Comparison of ENCODE assay signal across 20 cellular contexts in the genomic region with DNA sequence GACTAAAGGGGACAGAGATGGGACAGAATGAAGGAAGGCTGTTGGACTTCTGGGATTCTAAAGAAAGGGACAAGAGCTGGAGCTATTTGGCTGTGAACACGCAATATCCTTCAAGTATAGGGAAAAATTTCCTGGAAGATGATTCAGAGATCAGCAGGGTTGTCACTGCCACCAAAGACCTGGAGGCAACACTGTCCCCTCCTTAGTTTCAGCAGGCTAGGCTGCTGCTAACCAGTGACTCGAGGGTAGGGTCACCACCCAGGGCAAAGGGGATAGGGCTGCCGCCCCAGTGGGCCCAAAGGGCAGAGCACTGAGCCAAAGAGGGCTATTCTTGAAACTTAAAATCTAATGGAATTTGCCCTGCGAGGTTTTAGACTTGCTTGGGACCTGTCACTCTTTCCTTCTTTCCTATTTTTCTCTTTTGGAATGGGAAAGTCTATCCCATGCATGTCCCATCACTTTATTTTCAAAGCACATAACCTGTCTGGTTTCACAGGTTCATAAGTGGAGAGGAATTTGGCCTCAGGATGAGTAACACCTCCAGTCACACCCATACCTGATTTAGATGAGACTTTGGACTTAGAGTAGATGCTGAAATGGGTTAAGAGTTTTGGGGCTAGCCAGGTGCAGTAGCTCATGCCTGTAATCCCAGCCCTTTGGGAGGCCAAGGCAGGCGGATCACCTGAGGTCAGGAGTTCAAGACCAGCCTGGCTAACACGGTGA. TPM values are rescaled to one million over a fixed set of nuclear protein-coding genes. Genes with fewer than 3 reads are reported as not detected.
DNase-seq lines count a peak whose midpoint lies in the region; ATAC-seq, FAIRE-seq and TF ChIP-seq lines count a peak whose summit lies in the region.
"Had no signal": no experiment of that assay in that cellular context is flagged by ENCODE, and none has a peak within 500 bp of the region (broad histone marks: within the 10 kb centered on the region; RNA-seq: fewer than 3 reads in every experiment).

No MANE protein-coding gene starts in this region.

- H3K36me3 ChIP-seq in bronchial epithelial cell (ENCODE audit: control insufficient read depth, insufficient read depth, low read length) (peaks cover 5% of the 10 kb centered on the region), suprapubic skin (no peaks in the 10 kb centered on the region)

- no peaks in the 10 kb centered on the region for H3K9me3 ChIP-seq in suprapubic skin

- H3K4me3 ChIP-seq in bronchial epithelial cell (ENCODE audit: low read depth, low read length): no peak overlapping the region
- H3K4me3 ChIP-seq in suprapubic skin: no peak overlapping the region

- H3K4me1 ChIP-seq in suprapubic skin: peaks cover 3% of the 10 kb centered on the region

- H3K27ac ChIP-seq in suprapubic skin: peak overlapping the region; percentile 6

- no peak for TF ChIP-seq POLR2A in suprapubic skin (IDR thresholded peaks at IDR 0.05)

- FAIRE-seq in bronchial epithelial cell (lab: Jason Lieb, UNC): no peak
- FAIRE-seq: D721Med had no signal

- no peak for TF ChIP-seq EP300 in suprapubic skin (IDR thresholded peaks at IDR 0.05)

- WGBS in suprapubic skin: 65% methylated on average over 6 of the region's 6 CpGs

- peak; percentile 68 for DNase-seq in LoVo (ENCODE audit: low spot score)
- peak; percentile 66 for DNase-seq in bronchial epithelial cell (ENCODE audit: low read depth)
- DNase-seq in kidney tubule cell (ENCODE audit: low spot score): peak; percentile 53
- DNase-seq in suprapubic skin (ENCODE audit: low spot score in 2 of 2): peak in 1 of 2 donors; percentile 11
- no peak for DNase-seq in activated CD4-positive, CD25-positive, alpha-beta regulatory T cell treated with anti-CD3 and anti-CD28 coated beads, Interleukin-2, amount 50 U/mL, for 72 hours
- no peak for DNase-seq in activated CD4-positive, alpha-beta T cell treated with anti-CD3 and anti-CD28 coated beads for 4 hours
- DNase-seq: ACHN; C1 segment of cervical spinal cord; CD8-positive, alpha-beta memory T cell; H7; Kasumi-1; NCI-H1105; NCI-H1694; NCI-H2081 treated with DMSO at 0.1 percent for 48 hours; NCI-H446 treated with DMSO at 0.1 percent for 48 hours; NK-92 treated with Interleukin-12 subunit alpha and Interleukin-12 subunit beta, amount 100 ng/mL, for 24 hours; SIG-M5 had no signal

- no peaks in the 10 kb centered on the region for H3K27me3 ChIP-seq in bronchial epithelial cell (ENCODE audit: control insufficient read depth, insufficient read depth, low read length)
- no peaks in the 10 kb centered on the region for H3K27me3 ChIP-seq in suprapubic skin

- ATAC-seq in GM18868 (IDR thresholded peaks at IDR 0.05; ENCODE audit: unreplicated experiment): no peak
- ATAC-seq: SK-N-SH treated with all-trans-retinoic acid at 6 μM for 48 hours had no signal

- TF ChIP-seq CTCF in bronchial epithelial cell (IDR thresholded peaks at IDR 0.05; ENCODE audit: insufficient read depth, low read length, severe bottlenecking) (no peak), suprapubic skin (IDR thresholded peaks at IDR 0.05) (no peak)

RNA-seq across cellular contexts. Expression of a gene that starts 11.9 kb away (rescaled TPM):
- 4.5 and 5.5 TPM in 2 replicates for total RNA-seq in bronchial epithelial cell
- total RNA-seq in suprapubic skin: 10 to 100 TPM; 11.7 to 16.1 (median 14.0) TPM

RNA-seq across cellular contexts. Expression of a gene that starts 32.3 kb away (rescaled TPM):
- total RNA-seq in bronchial epithelial cell (0.26 and 1.5 TPM in 2 replicates), suprapubic skin (10 to 100 TPM; 16.6 to 36.4 (median 27.8) TPM)
- total RNA-seq: CD8-positive, alpha-beta memory T cell had no signal

Comparison
In these comparisons a context has a peak if more than half of its experiments do, and no peak if none do; other contexts are left out.
1. DNase-seq: peak in LoVo (single experiment), bronchial epithelial cell (single experiment) and kidney tubule cell (single experiment); none in activated CD4-positive, CD25-positive, alpha-beta regulatory T cell treated with anti-CD3 and anti-CD28 coated beads, Interleukin-2, amount 50 U/mL, for 72 hours (single experiment) and activated CD4-positive, alpha-beta T cell treated with anti-CD3 and anti-CD28 coated beads for 4 hours (0 of 2).